In genomic region chr19:3557461-3558248, GRCh38 we compare ENCODE assay signal across 1 cellular context.
A peak's percentile ranks its signal among the peaks of the same experiment; 100 is the strongest.
TF ChIP-seq lines count a peak whose summit lies in the region.

TSS of gene MFSD12 (minus strand) at chr19:3557586. CDS start at chr19:3557403, 183 bp downstream.

TF ChIP-seq in HEK293, 187 proteins besides CTCF, POLR2A, EP300 and RAD21 (continued from another document and continues in another):
- TF ChIP-seq, protein P1, sequence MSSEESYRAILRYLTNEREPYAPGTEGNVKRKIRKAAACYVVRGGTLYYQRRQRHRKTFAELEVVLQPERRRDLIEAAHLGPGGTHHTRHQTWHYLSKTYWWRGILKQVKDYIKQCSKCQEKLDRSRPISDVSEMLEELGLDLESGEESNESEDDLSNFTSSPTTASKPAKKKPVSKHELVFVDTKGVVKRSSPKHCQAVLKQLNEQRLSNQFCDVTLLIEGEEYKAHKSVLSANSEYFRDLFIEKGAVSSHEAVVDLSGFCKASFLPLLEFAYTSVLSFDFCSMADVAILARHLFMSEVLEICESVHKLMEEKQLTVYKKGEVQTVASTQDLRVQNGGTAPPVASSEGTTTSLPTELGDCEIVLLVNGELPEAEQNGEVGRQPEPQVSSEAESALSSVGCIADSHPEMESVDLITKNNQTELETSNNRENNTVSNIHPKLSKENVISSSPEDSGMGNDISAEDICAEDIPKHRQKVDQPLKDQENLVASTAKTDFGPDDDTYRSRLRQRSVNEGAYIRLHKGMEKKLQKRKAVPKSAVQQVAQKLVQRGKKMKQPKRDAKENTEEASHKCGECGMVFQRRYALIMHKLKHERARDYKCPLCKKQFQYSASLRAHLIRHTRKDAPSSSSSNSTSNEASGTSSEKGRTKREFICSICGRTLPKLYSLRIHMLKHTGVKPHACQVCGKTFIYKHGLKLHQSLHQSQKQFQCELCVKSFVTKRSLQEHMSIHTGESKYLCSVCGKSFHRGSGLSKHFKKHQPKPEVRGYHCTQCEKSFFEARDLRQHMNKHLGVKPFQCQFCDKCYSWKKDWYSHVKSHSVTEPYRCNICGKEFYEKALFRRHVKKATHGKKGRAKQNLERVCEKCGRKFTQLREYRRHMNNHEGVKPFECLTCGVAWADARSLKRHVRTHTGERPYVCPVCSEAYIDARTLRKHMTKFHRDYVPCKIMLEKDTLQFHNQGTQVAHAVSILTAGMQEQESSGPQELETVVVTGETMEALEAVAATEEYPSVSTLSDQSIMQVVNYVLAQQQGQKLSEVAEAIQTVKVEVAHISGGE (tag by site-specific recombination; conservative IDR thresholded peaks at IDR 0.05; ENCODE audit: low read depth), result peak; percentile 36
- TF ChIP-seq ZBTB8A (tag by site-specific recombination; IDR thresholded peaks at IDR 0.05) (peak; percentile 93), ZNF521 (tag by site-specific recombination; IDR thresholded peaks at IDR 0.05) (no peak), BCL6B (tag by site-specific recombination; IDR thresholded peaks at IDR 0.05) (no peak), ZBTB1 (tag by site-specific recombination; IDR thresholded peaks at IDR 0.05) (0 out of 2 replicates have a peak, but pooled peaks have one; percentile 27), ZNF76 (tag by site-specific recombination; IDR thresholded peaks at IDR 0.05; ENCODE audit: borderline replicate concordance, low read depth) (0 out of 2 replicates have a peak, but pooled peaks have one; percentile 27), ZNF391 (tag by site-specific recombination; IDR thresholded peaks at IDR 0.05; ENCODE audit: borderline replicate concordance, low read depth) (peak; percentile 78; the same call in 1 of the 2 replicates), RBAK (tag by site-specific recombination; IDR thresholded peaks at IDR 0.05) (no peak), ZNF692 (tag by site-specific recombination; IDR thresholded peaks at IDR 0.05) (peak; percentile 92), ZNF629 (tag by site-specific recombination; IDR thresholded peaks at IDR 0.05) (peak; percentile 79), INSM2 (tag by site-specific recombination; IDR thresholded peaks at IDR 0.05) (peak; percentile 55; the same call in 1 of the 2 replicates), ZNF433 (tag by site-specific recombination; IDR thresholded peaks at IDR 0.05; ENCODE audit: low read depth) (no peak), ZNF398 (tag by site-specific recombination; IDR thresholded peaks at IDR 0.05) (no peak), ZNF747 (tag by site-specific recombination; IDR thresholded peaks at IDR 0.05) (no peak), ZNF341 (tag by site-specific recombination; IDR thresholded peaks at IDR 0.05; ENCODE audit: low read depth) (no peak), AEBP2 (tag by site-specific recombination; IDR thresholded peaks at IDR 0.05; ENCODE audit: borderline replicate concordance) (no peak), ZNF596 (tag by site-specific recombination; IDR thresholded peaks at IDR 0.05) (no peak), ZBTB21 (tag by site-specific recombination; IDR thresholded peaks at IDR 0.05) (no peak; the same call in 1 of the 2 replicates), ZNF266 (tag by site-specific recombination; IDR thresholded peaks at IDR 0.05; ENCODE audit: low read depth) (no peak), ZNF555 (tag by site-specific recombination; conservative IDR thresholded peaks at IDR 0.05) (no peak), ZNF19 (tag by site-specific recombination; IDR thresholded peaks at IDR 0.05; ENCODE audit: low read depth) (no peak), ZNF544 (tag by site-specific recombination; IDR thresholded peaks at IDR 0.05) (no peak), ZNF221 (tag by site-specific recombination; IDR thresholded peaks at IDR 0.05; ENCODE audit: borderline replicate concordance) (no peak), ZNF776 (tag by site-specific recombination; IDR thresholded peaks at IDR 0.05; ENCODE audit: borderline replicate concordance) (no peak), ZNF529 (tag by site-specific recombination; IDR thresholded peaks at IDR 0.05; ENCODE audit: insufficient replicate concordance) (no peak), OVOL3 (tag by site-specific recombination; IDR thresholded peaks at IDR 0.05) (no peak), PATZ1 (tag by site-specific recombination; IDR thresholded peaks at IDR 0.05) (peak; percentile 86), ELK4 (IDR thresholded peaks at IDR 0.05; ENCODE audit: borderline replicate concordance, low read depth, low read length) (peak; percentile 81; the same call in 1 of the 2 replicates), FEZF1 (tag by site-specific recombination; IDR thresholded peaks at IDR 0.05) (peak; percentile 61), BCL11A (tag by site-specific recombination; IDR thresholded peaks at IDR 0.05; ENCODE audit: low read depth) (no peak), MZF1 (tag by site-specific recombination; IDR thresholded peaks at IDR 0.05; ENCODE audit: borderline replicate concordance) (no peak), ZNF157 (tag by site-specific recombination; IDR thresholded peaks at IDR 0.05) (no peak), ZFHX2 (tag by site-specific recombination; conservative IDR thresholded peaks at IDR 0.05) (peak; percentile 74), ZNF175 (tag by site-specific recombination; IDR thresholded peaks at IDR 0.05) (no peak), ZNF426 (tag by site-specific recombination; IDR thresholded peaks at IDR 0.05) (no peak), ZBTB20 (tag by site-specific recombination; IDR thresholded peaks at IDR 0.05) (peak; percentile 35; the same call in 1 of the 2 replicates), ZNF2 (tag by site-specific recombination; IDR thresholded peaks at IDR 0.05) (0 out of 2 replicates have a peak, but pooled peaks have one; percentile 11), ZNF701 (tag by site-specific recombination; IDR thresholded peaks at IDR 0.05) (no peak), PRDM1 (tag by site-specific recombination; IDR thresholded peaks at IDR 0.05) (0 out of 2 replicates have a peak, but pooled peaks have one; percentile 12), ZBTB7A (tag by site-specific recombination; IDR thresholded peaks at IDR 0.05; ENCODE audit: low read depth) (peak; percentile 79; the same call in 1 of the 2 replicates), KLF16 (tag by site-specific recombination; IDR thresholded peaks at IDR 0.05) (peak; percentile 96)
- TF ChIP-seq, protein P2, sequence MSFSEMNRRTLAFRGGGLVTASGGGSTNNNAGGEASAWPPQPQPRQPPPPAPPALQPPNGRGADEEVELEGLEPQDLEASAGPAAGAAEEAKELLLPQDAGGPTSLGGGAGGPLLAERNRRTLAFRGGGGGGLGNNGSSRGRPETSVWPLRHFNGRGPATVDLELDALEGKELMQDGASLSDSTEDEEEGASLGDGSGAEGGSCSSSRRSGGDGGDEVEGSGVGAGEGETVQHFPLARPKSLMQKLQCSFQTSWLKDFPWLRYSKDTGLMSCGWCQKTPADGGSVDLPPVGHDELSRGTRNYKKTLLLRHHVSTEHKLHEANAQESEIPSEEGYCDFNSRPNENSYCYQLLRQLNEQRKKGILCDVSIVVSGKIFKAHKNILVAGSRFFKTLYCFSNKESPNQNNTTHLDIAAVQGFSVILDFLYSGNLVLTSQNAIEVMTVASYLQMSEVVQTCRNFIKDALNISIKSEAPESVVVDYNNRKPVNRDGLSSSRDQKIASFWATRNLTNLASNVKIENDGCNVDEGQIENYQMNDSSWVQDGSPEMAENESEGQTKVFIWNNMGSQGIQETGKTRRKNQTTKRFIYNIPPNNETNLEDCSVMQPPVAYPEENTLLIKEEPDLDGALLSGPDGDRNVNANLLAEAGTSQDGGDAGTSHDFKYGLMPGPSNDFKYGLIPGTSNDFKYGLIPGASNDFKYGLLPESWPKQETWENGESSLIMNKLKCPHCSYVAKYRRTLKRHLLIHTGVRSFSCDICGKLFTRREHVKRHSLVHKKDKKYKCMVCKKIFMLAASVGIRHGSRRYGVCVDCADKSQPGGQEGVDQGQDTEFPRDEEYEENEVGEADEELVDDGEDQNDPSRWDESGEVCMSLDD (tag by site-specific recombination; IDR thresholded peaks at IDR 0.05), result peak; percentile 100
- TF ChIP-seq, protein P3, sequence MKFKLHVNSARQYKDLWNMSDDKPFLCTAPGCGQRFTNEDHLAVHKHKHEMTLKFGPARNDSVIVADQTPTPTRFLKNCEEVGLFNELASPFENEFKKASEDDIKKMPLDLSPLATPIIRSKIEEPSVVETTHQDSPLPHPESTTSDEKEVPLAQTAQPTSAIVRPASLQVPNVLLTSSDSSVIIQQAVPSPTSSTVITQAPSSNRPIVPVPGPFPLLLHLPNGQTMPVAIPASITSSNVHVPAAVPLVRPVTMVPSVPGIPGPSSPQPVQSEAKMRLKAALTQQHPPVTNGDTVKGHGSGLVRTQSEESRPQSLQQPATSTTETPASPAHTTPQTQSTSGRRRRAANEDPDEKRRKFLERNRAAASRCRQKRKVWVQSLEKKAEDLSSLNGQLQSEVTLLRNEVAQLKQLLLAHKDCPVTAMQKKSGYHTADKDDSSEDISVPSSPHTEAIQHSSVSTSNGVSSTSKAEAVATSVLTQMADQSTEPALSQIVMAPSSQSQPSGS (tag by site-specific recombination; IDR thresholded peaks at IDR 0.05; ENCODE audit: low read depth), result peak; percentile 22; the same call in 1 of the 2 replicates
